ENCODE assay signal across 2 cellular contexts in the genomic region with DNA sequence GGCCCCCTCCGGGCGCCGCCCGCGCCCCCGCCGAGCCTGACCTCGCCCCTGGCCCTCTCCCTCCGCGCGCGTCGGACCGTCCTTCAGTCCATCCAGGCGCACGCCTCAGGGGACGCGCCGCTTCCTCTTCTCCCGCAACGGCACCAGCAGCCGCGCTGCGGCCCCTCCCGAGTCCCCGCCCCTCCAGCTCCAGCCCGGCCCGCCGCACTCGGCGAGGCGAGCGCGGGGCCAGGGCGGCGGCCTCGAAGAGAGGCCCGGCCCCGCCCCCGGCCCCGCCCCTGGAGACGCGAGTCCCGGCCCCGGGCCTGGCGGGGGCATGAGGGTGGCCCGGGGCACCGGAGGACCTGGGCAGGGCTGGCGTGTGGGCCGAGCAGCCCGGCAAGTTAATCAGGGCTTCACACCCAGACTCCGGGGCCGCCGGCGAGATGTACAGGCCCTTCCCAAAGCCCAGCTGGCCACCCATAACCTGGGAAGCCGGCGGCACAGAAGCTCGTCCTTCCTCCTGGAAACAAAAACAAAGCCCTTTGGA.
A peak's percentile ranks its signal among the peaks of the same experiment; 100 is the strongest.
TF ChIP-seq lines count a peak whose summit lies in the region.

Gene IGSF3 (minus strand): TSS at position 157 of the 529 bp plus-strand sequence. CDS start 1,407 bp downstream, outside the sequence.

TF ChIP-seq in HCT116, 20 proteins besides CTCF, POLR2A, EP300 and RAD21:
- TF ChIP-seq YY1 (IDR thresholded peaks at IDR 0.05; ENCODE audit: extremely low read depth, insufficient replicate concordance, low read depth, low read length) = peak; percentile 4
- no peak for TF ChIP-seq SP1 (IDR thresholded peaks at IDR 0.05; ENCODE audit: low read depth)
- TF ChIP-seq, protein P1, sequence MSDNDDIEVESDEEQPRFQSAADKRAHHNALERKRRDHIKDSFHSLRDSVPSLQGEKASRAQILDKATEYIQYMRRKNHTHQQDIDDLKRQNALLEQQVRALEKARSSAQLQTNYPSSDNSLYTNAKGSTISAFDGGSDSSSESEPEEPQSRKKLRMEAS (IDR thresholded peaks at IDR 0.05) = peak; percentile 24; the same call in 1 of the 2 replicates
- no peak for TF ChIP-seq REST (IDR thresholded peaks at IDR 0.05; ENCODE audit: low read depth)
- TF ChIP-seq, protein P2, sequence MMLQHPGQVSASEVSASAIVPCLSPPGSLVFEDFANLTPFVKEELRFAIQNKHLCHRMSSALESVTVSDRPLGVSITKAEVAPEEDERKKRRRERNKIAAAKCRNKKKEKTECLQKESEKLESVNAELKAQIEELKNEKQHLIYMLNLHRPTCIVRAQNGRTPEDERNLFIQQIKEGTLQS (IDR thresholded peaks at IDR 0.05) = no peak
- TF ChIP-seq, protein P3, sequence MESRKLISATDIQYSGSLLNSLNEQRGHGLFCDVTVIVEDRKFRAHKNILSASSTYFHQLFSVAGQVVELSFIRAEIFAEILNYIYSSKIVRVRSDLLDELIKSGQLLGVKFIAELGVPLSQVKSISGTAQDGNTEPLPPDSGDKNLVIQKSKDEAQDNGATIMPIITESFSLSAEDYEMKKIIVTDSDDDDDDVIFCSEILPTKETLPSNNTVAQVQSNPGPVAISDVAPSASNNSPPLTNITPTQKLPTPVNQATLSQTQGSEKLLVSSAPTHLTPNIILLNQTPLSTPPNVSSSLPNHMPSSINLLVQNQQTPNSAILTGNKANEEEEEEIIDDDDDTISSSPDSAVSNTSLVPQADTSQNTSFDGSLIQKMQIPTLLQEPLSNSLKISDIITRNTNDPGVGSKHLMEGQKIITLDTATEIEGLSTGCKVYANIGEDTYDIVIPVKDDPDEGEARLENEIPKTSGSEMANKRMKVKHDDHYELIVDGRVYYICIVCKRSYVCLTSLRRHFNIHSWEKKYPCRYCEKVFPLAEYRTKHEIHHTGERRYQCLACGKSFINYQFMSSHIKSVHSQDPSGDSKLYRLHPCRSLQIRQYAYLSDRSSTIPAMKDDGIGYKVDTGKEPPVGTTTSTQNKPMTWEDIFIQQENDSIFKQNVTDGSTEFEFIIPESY (IDR thresholded peaks at IDR 0.05; ENCODE audit: extremely low read depth, insufficient replicate concordance, low read length) = no peak
- peak; percentile 74 for TF ChIP-seq POLR2AphosphoS5 (IDR thresholded peaks at IDR 0.05; ENCODE audit: low read depth, low read length)
- TF ChIP-seq EZH2 (IDR thresholded peaks at IDR 0.05) = no peak
- TF ChIP-seq FOSL1 (IDR thresholded peaks at IDR 0.05; ENCODE audit: low read depth) = no peak
- TF ChIP-seq CBX3 (IDR thresholded peaks at IDR 0.05; ENCODE audit: low read depth) = no peak
- TF ChIP-seq EZH2phosphoT487 (IDR thresholded peaks at IDR 0.05; ENCODE audit: borderline replicate concordance) = no peak
- no peak for TF ChIP-seq TCF7L2 (IDR thresholded peaks at IDR 0.05; ENCODE audit: borderline replicate concordance, extremely low read depth, insufficient read depth, insufficient read length)
- no peak for TF ChIP-seq SIN3A (IDR thresholded peaks at IDR 0.05; ENCODE audit: low read depth)

TF ChIP-seq in endothelial cell of umbilical vein, 7 proteins besides CTCF, POLR2A, EP300 and RAD21:
- TF ChIP-seq EZH2 (IDR thresholded peaks at IDR 0.05; ENCODE audit: borderline replicate concordance, low read depth, low read length, severe bottlenecking) (no peak), JUN (IDR thresholded peaks at IDR 0.05; ENCODE audit: borderline replicate concordance, insufficient read depth, insufficient read length, low read depth) (no peak)
